8 cellular contexts compared by ENCODE assay signal in genomic region chr1:153608742-153609584, GRCh38. TPM values are rescaled to one million over a fixed set of nuclear protein-coding genes. Genes with fewer than 3 reads are reported as not detected.
DNase-seq lines count a peak whose midpoint lies in the region; ATAC-seq, FAIRE-seq and TF ChIP-seq lines count a peak whose summit lies in the region.

No MANE protein-coding gene starts in this region.

- peak; percentile 68 for FAIRE-seq in urothelium cell line (lab: Jason Lieb, UNC)

- 30 to 33% methylated on average over 19 of the region's 19 CpGs for WGBS in esophagus, 2 donors

- H3K9ac ChIP-seq in BLaER1 treated with 17β-estradiol and CSF1 and Interleukin-3, amounts not matched to agents 10 nM and 100 nM: peak overlapping the region in 7 of 11 experiments; percentile 20 to 55 (median 41); a peak in 8 of 22 replicates

- DNase-seq in RKO (ENCODE audit: low spot score) (peak; percentile 99), mucosa of descending colon (peak; percentile 89 to 93 (median 91)), urothelium cell line (ENCODE audit: low spot score) (peak; percentile 93), NCI-H1048 (lab: John Stamatoyannopoulos, UW) (no peak), NCI-H2107 (lab: John Stamatoyannopoulos, UW) (no peak)

- no peak for TF ChIP-seq CTCF in mucosa of descending colon (IDR thresholded peaks at IDR 0.05)

- ATAC-seq in mucosa of descending colon: peak; percentile 80
- ATAC-seq in HG03565 (IDR thresholded peaks at IDR 0.05; ENCODE audit: unreplicated experiment): no peak

- H3K4me2 ChIP-seq in BLaER1 treated with 17β-estradiol and CSF1 and Interleukin-3, amounts not matched to agents 10 nM and 100 nM: peak overlapping the region; percentile 55 to 92 (median 79)

- H3K4me3 ChIP-seq in BLaER1 treated with 17β-estradiol and CSF1 and Interleukin-3, amounts not matched to agents 10 nM and 100 nM: peak overlapping the region in 2 of 10 experiments; percentile 12 to 30; a peak in 2 of 20 replicates
- H3K4me3 ChIP-seq in esophagus (ENCODE audit: low read depth in 1 of 2, low read length in 2 of 2) (peak overlapping the region; percentile 50 to 93), mucosa of descending colon (no peak overlapping the region)

- intact Hi-C loops in mucosa of descending colon (cut with DNase I, micrococcal nuclease): no loop called here

- no peaks in the 10 kb centered on the region for H3K9me3 ChIP-seq in BLaER1 treated with 17β-estradiol and CSF1 and Interleukin-3, amounts not matched to agents 10 nM and 100 nM (replicated peaks in 1 of 11)
- no peaks in the 10 kb centered on the region for H3K9me3 ChIP-seq in esophagus (ENCODE audit: control insufficient read depth in 2 of 2, insufficient read depth in 1 of 2, low read depth in 1 of 2, low read length in 1 of 2)
- no peaks in the 10 kb centered on the region for H3K9me3 ChIP-seq in mucosa of descending colon

- no peaks in the 10 kb centered on the region for H4K20me1 ChIP-seq in BLaER1 treated with 17β-estradiol and CSF1 and Interleukin-3, amounts not matched to agents 10 nM and 100 nM

- H3K36me3 ChIP-seq in BLaER1 treated with 17β-estradiol and CSF1 and Interleukin-3, amounts not matched to agents 10 nM and 100 nM: no peaks in the 10 kb centered on the region
- H3K36me3 ChIP-seq in esophagus (ENCODE audit: control insufficient read depth in 2 of 2, insufficient read depth in 2 of 2, low read length in 1 of 2) (peaks cover 0 to 23% of the 10 kb centered on the region in 2 donors), mucosa of descending colon (ENCODE audit: low read depth) (no peaks in the 10 kb centered on the region)

- peak overlapping the region in 9 of 11 experiments; percentile 13 to 71 (median 59); a peak in 16 of 22 replicates for H3K27ac ChIP-seq in BLaER1 treated with 17β-estradiol and CSF1 and Interleukin-3, amounts not matched to agents 10 nM and 100 nM
- H3K27ac ChIP-seq in esophagus (ENCODE audit: low read depth in 2 of 2, low read length in 1 of 2): peak overlapping the region; percentile 96

- peaks cover 38 to 61% (median 43%) of the 10 kb centered on the region in 10 experiments for H3K4me1 ChIP-seq in BLaER1 treated with 17β-estradiol and CSF1 and Interleukin-3, amounts not matched to agents 10 nM and 100 nM
- H3K4me1 ChIP-seq in esophagus (ENCODE audit: control insufficient read depth in 2 of 2, insufficient read depth in 2 of 2, low read length in 1 of 2): peaks cover 0 to 17% of the 10 kb centered on the region in 2 donors
- peaks cover 25% of the 10 kb centered on the region for H3K4me1 ChIP-seq in mucosa of descending colon (ENCODE audit: low read depth)

- H3K27me3 ChIP-seq in BLaER1 treated with 17β-estradiol and CSF1 and Interleukin-3, amounts not matched to agents 10 nM and 100 nM: no peaks in the 10 kb centered on the region
- H3K27me3 ChIP-seq in esophagus (ENCODE audit: control insufficient read depth in 1 of 2, insufficient read depth in 2 of 2, low read length in 2 of 2): no peaks in the 10 kb centered on the region

RNA-seq across cellular contexts. Expression of gene S100A16, which starts 4.0 kb away (rescaled TPM):
- polyA plus RNA-seq in esophagus: 1,000 to 10,000 TPM; 2,016 to 2,151 TPM
- 100 to 1,000 TPM in 2 of 3 donors, 10 to 100 TPM in 1; 79.9 to 156 (median 139) TPM for total RNA-seq in mucosa of descending colon

RNA-seq across cellular contexts. Expression of gene S100A14, which starts 7.2 kb away (rescaled TPM):
- polyA plus RNA-seq in esophagus: 1,000 to 10,000 TPM; 2,532 to 3,167 TPM
- 100 to 1,000 TPM; 122 to 361 (median 325) TPM for total RNA-seq in mucosa of descending colon

RNA-seq across cellular contexts. Expression of gene S100A13, which starts 18.3 kb away (rescaled TPM):
- 100 to 1,000 TPM in 1 of 2 donors, 10 to 100 TPM in 1; 74.3 to 122 TPM for polyA plus RNA-seq in esophagus
- 100 to 1,000 TPM in 1 of 3 donors, 10 to 100 TPM in 2; 42.3 to 102 (median 43.9) TPM for total RNA-seq in mucosa of descending colon

RNA-seq across cellular contexts. Expression of gene S100A1, which starts 19.3 kb away (rescaled TPM):
- 1 to 10 TPM in 1 of 2 donors, under 1 TPM in 1; 0.93 to 2.3 TPM for polyA plus RNA-seq in esophagus
- 1 to 10 TPM in 2 of 3 donors, under 1 TPM in 1; 0.20 to 5.6 (median 2.4) TPM for total RNA-seq in mucosa of descending colon

RNA-seq across cellular contexts. Expression of gene CHTOP, which starts 24.9 kb away (rescaled TPM):
- 10 to 100 TPM; 41.6 to 45.5 TPM for polyA plus RNA-seq in esophagus
- total RNA-seq in mucosa of descending colon: 10 to 100 TPM; 64.2 to 71.8 (median 71.6) TPM

Comparison
In these comparisons a context has a peak if more than half of its experiments do, and no peak if none do; other contexts are left out.
1. DNase-seq: peak in RKO (single experiment), mucosa of descending colon (3 of 3) and urothelium cell line (single experiment); none in NCI-H1048 (single experiment) and NCI-H2107 (single experiment).